ENCODE assay signal across 5 cellular contexts in genomic region chr20:815226-815625, GRCh38. TPM values are rescaled to one million over a fixed set of nuclear protein-coding genes. Genes with fewer than 3 reads are reported as not detected.
"Had no signal": no experiment of that assay in that cellular context is flagged by ENCODE, and none has a peak within 500 bp of the region (broad histone marks: within the 10 kb centered on the region; RNA-seq: fewer than 3 reads in every experiment).

No MANE protein-coding gene starts in this region.

- H3K4me3 ChIP-seq: GM12878 had no signal

- FAIRE-seq: GM12892, GM19239 had no signal

- DNase-seq: GF-D8 had no signal

RNA-seq across cellular contexts. Expression of gene SLC52A3, which starts 46.9 kb away (rescaled TPM):
- total RNA-seq: G401, GM12878 had no signal
- polyA plus RNA-seq: GM12878 had no signal
